ENCODE assay signal across 16 cellular contexts in genomic region chr22:25352294-25352680, GRCh38.
A peak's percentile ranks its signal among the peaks of the same experiment; 100 is the strongest.
DNase-seq lines count a peak whose midpoint lies in the region; ATAC-seq and TF ChIP-seq lines count a peak whose summit lies in the region.
"Had no signal": no experiment of that assay in that cellular context is flagged by ENCODE, and none has a peak within 500 bp of the region (broad histone marks: within the 10 kb centered on the region; RNA-seq: fewer than 3 reads in every experiment).

No MANE protein-coding gene starts in this region.

- POLR2A ChIA-PET in Caco-2 (lab: Charles Lee) = no interaction called here

- H3K4me3 Mint-ChIP-seq in Caco-2 (ENCODE audit: unreplicated experiment) = no peak overlapping the region
- H3K4me3 Mint-ChIP-seq: CD4-positive, alpha-beta T cell; H9; IgD-negative memory B cell had no signal

- peak; percentile 4 for DNase-seq in AG20443 (ENCODE audit: low spot score)
- DNase-seq in GM10266 (ENCODE audit: extremely low spot score) = peak; percentile 6
- peak; percentile 67 for DNase-seq in mesenteric fat pad (ENCODE audit: low spot score)
- DNase-seq in upper lobe of right lung = peak; percentile 32
- no peak for DNase-seq in Caco-2
- DNase-seq: ACHN; AML-193; CD4-positive, alpha-beta T cell; DMS153; DMS79; GF-D8; H9 had no signal

- TF ChIP-seq CTCF in GM10266 (IDR thresholded peaks at IDR 0.05; ENCODE audit: control insufficient read depth, insufficient read depth, low read depth, missing control alignments) (no peak), upper lobe of right lung (IDR thresholded peaks at IDR 0.05) (no peak), Caco-2 (IDR thresholded peaks at IDR 0.05; ENCODE audit: insufficient read depth in 1 of 2, low read depth in 1 of 2, low read length in 1 of 2, severe bottlenecking in 1 of 2, unreplicated experiment in 1 of 2) (no peak)

- no peak overlapping the region for H3K27ac Mint-ChIP-seq in Caco-2 (ENCODE audit: unreplicated experiment)
- H3K27ac Mint-ChIP-seq: CD4-positive, alpha-beta T cell; H9 had no signal

- no peaks in the 10 kb centered on the region for H3K4me1 Mint-ChIP-seq in Caco-2 (ENCODE audit: low read depth, unreplicated experiment)
- H3K4me1 Mint-ChIP-seq: H9, IgD-negative memory B cell had no signal

- no TSS peak for BruUV-seq in Caco-2 (replicated peaks; lab: Mats Ljungman, UMichigan)

- no peaks in the 10 kb centered on the region for H3K27me3 Mint-ChIP-seq in Caco-2 (ENCODE audit: insufficient read depth, unreplicated experiment)
- H3K27me3 Mint-ChIP-seq: CD4-positive, alpha-beta T cell; IgD-negative memory B cell had no signal

- H3K9me3 Mint-ChIP-seq in Caco-2 (ENCODE audit: unreplicated experiment) = no peaks in the 10 kb centered on the region
- H3K9me3 Mint-ChIP-seq: CD4-positive, alpha-beta T cell; IgD-negative memory B cell had no signal

- H3K36me3 ChIP-seq in upper lobe of right lung = peaks cover 69% of the 10 kb centered on the region
- no peaks in the 10 kb centered on the region; the same call in 1 of the 2 replicates for H3K36me3 ChIP-seq in Caco-2 (ENCODE audit: control insufficient read depth, insufficient read depth, low read length)

- no peak overlapping the region for H3K27ac ChIP-seq in upper lobe of right lung
- H3K27ac ChIP-seq: C4-2B had no signal

- CTCF ChIA-PET in Caco-2 (lab: Charles Lee) = interaction anchor here (0.5 kb wide), 1 partner anchor 17 kb away, joined by 4 read pairs; no protein-coding TSS in a partner anchor

- H3K27me3 ChIP-seq in upper lobe of right lung (no peaks in the 10 kb centered on the region), Caco-2 (replicated peaks; ENCODE audit: control insufficient read depth, insufficient read depth, low read length) (no peaks in the 10 kb centered on the region)

- intact Hi-C loops in upper lobe of right lung (cut with DNase I) (no loop called here), Caco-2 (cut with micrococcal nuclease; ENCODE audit: unreplicated experiment) (no loop called here)

- no peaks in the 10 kb centered on the region for H3K9me3 ChIP-seq in upper lobe of right lung
- H3K9me3 ChIP-seq in Caco-2 = no peaks in the 10 kb centered on the region

- no peak for ATAC-seq in upper lobe of right lung
- ATAC-seq in GM21576 (IDR thresholded peaks at IDR 0.05; ENCODE audit: unreplicated experiment) = no peak
- ATAC-seq: GM12878 had no signal

- H3K4me1 ChIP-seq in upper lobe of right lung (no peaks in the 10 kb centered on the region), Caco-2 (no peaks in the 10 kb centered on the region)

- no peak overlapping the region for H3K4me3 ChIP-seq in upper lobe of right lung
- H3K4me3 ChIP-seq in Caco-2 (ENCODE audit: low read depth, low read length) = no peak overlapping the region
- H3K4me3 ChIP-seq: GM12878 had no signal

- peaks cover 17% of the 10 kb centered on the region for H3K36me3 Mint-ChIP-seq in Caco-2 (ENCODE audit: insufficient read depth, unreplicated experiment)

Comparison
In these comparisons a context has a peak if more than half of its experiments do, and no peak if none do; other contexts are left out.
1. DNase-seq: peak in AG20443 (single experiment), GM10266 (single experiment), mesenteric fat pad (single experiment) and upper lobe of right lung (single experiment); none in Caco-2 (0 of 2).